14 cellular contexts compared by ENCODE assay signal in genomic region chr10:72008096-72008933, GRCh38. TPM values are rescaled to one million over a fixed set of nuclear protein-coding genes. Genes with fewer than 3 reads are reported as not detected.
DNase-seq lines count a peak whose midpoint lies in the region; ATAC-seq and TF ChIP-seq lines count a peak whose summit lies in the region.
"Had no signal": no experiment of that assay in that cellular context is flagged by ENCODE, and none has a peak within 500 bp of the region (broad histone marks: within the 10 kb centered on the region; RNA-seq: fewer than 3 reads in every experiment).

No MANE protein-coding gene starts in this region.

- no peaks in the 10 kb centered on the region for H4K20me1 ChIP-seq in mammary epithelial cell (ENCODE audit: insufficient read depth, low read length)

- H3K4me3 Mint-ChIP-seq in CD14-positive monocyte: peak overlapping the region in 1 of 2 donors; percentile 6
- H3K4me3 Mint-ChIP-seq: CD8-positive, alpha-beta memory T cell; stimulated activated effector memory CD8-positive, alpha-beta T cell treated with anti-CD3 and anti-CD28 coated beads, Interleukin-12 subunit alpha, Interleukin-12 subunit beta, amount 100 ng/mL, for 72 hours had no signal

- dilution Hi-C loops in mammary epithelial cell (cut with HindIII; ENCODE audit: low sequenced_read_pairs): loop anchor here (5.0 kb wide), 1 partner anchor 69 kb away; no protein-coding TSS in a partner anchor

- no peak overlapping the region for H2AFZ ChIP-seq in mammary epithelial cell (ENCODE audit: low read depth, low read length)

- H3K9me3 ChIP-seq in mammary epithelial cell (replicated peaks; ENCODE audit: insufficient read depth, low read length) (no peaks in the 10 kb centered on the region), lower lobe of right lung (no peaks in the 10 kb centered on the region), stomach smooth muscle (ENCODE audit: control insufficient read depth in 2 of 2, low read length in 2 of 2) (no peaks in the 10 kb centered on the region)

- TF ChIP-seq CTCF in mammary epithelial cell (conservative IDR thresholded peaks at IDR 0.05 in 1 of 2, IDR thresholded peaks at IDR 0.05 in 1 of 2; ENCODE audit: extremely low read depth in 1 of 2, insufficient read depth in 1 of 2, low read depth in 1 of 2, low read length in 2 of 2) (no peak), lower lobe of right lung (IDR thresholded peaks at IDR 0.05) (no peak), CD14-positive monocyte (IDR thresholded peaks at IDR 0.05) (no peak)

- H3K27me3 ChIP-seq in mammary epithelial cell (ENCODE audit: insufficient read depth, low read length) (no peaks in the 10 kb centered on the region), lower lobe of right lung (ENCODE audit: low read depth) (no peaks in the 10 kb centered on the region), stomach smooth muscle (ENCODE audit: control insufficient read depth in 1 of 2, insufficient read depth in 2 of 2, low read length in 2 of 2) (no peaks in the 10 kb centered on the region)

- H3K4me3 ChIP-seq in mammary epithelial cell (replicated peaks in 1 of 3; ENCODE audit: insufficient read depth in 1 of 3, low read depth in 2 of 3, low read length in 3 of 3): no peak overlapping the region
- no peak overlapping the region for H3K4me3 ChIP-seq in lower lobe of right lung
- H3K4me3 ChIP-seq in stomach smooth muscle (ENCODE audit: low read length in 2 of 2): peak overlapping the region in 1 of 2 donors; percentile 52

- intact Hi-C loops in mammary epithelial cell (cut with micrococcal nuclease): loop anchor here (2.0 to 5.0 kb wide), 2 partner anchors 44 to 164 kb away; partner anchors contain the start of gene CHST3
- intact Hi-C loops in lower lobe of right lung (cut with DNase I): no loop called here
- intact Hi-C loops in CD14-positive monocyte (cut with micrococcal nuclease): no loop called here

- peaks cover 0 to 7% (median 2%) of the 10 kb centered on the region in 3 donors for H3K27me3 Mint-ChIP-seq in CD14-positive monocyte (ENCODE audit: low read depth in 3 of 3)

- DNase-seq in HPDE6-E6E7 (ENCODE audit: extremely low spot score) (peak; percentile 42), mammary epithelial cell (peak; percentile 62), lower lobe of right lung (no peak), GM19240 (ENCODE audit: insufficient read length, low spot score) (no peak), NCI-H187 (lab: John Stamatoyannopoulos, UW) (no peak), CD14-positive monocyte (ENCODE audit: low spot score) (no peak)
- DNase-seq in activated CD8-positive, alpha-beta memory T cell treated with anti-CD3 and anti-CD28 coated beads, Interleukin-2, amount 50 U/mL, for 48 hours: no peak
- DNase-seq: CD8-positive, alpha-beta memory T cell; Karpas-422; NCI-H2227 treated with DMSO at 0.1 percent for 48 hours had no signal

- H3K79me2 ChIP-seq in mammary epithelial cell (ENCODE audit: insufficient read depth, low read length): peaks cover 55% of the 10 kb centered on the region

- no peaks in the 10 kb centered on the region for H3K4me1 Mint-ChIP-seq in CD14-positive monocyte
- H3K4me1 Mint-ChIP-seq: CD8-positive, alpha-beta memory T cell; stimulated activated effector memory CD8-positive, alpha-beta T cell treated with anti-CD3 and anti-CD28 coated beads, Interleukin-12 subunit alpha, Interleukin-12 subunit beta, amount 100 ng/mL, for 72 hours had no signal

- peaks cover 18% of the 10 kb centered on the region for H3K36me3 ChIP-seq in mammary epithelial cell (ENCODE audit: insufficient read depth, low read length)
- peaks cover 14% of the 10 kb centered on the region for H3K36me3 ChIP-seq in lower lobe of right lung
- peaks cover 9 to 25% of the 10 kb centered on the region in 2 donors for H3K36me3 ChIP-seq in stomach smooth muscle (ENCODE audit: control insufficient read depth in 2 of 2, insufficient read depth in 2 of 2, low read length in 2 of 2)

- peak overlapping the region; percentile 74 for H3K9ac ChIP-seq in mammary epithelial cell (ENCODE audit: insufficient read depth, low read length)
- peak overlapping the region; percentile 62 to 63 for H3K9ac ChIP-seq in stomach smooth muscle (ENCODE audit: low read length in 2 of 2)

- in situ Hi-C loops in mammary epithelial cell (cut with MboI; ENCODE audit: low sequenced_read_pairs in 2 of 2): no loop called here

- peak overlapping the region; percentile 65 for H3K4me2 ChIP-seq in mammary epithelial cell (ENCODE audit: insufficient read depth, low read depth, low read length)

- peaks cover 0 to 10% (median 6%) of the 10 kb centered on the region in 7 donors for H3K9me3 Mint-ChIP-seq in CD14-positive monocyte
- H3K9me3 Mint-ChIP-seq: activated T-helper 2 cell treated with anti-CD3 and anti-CD28 coated beads, Interferon-gamma antibody, Interleukin-2, Interleukin-4, amounts not matched to agents 10 μg/mL and 5 μg/mL and 100 μg/mL, durations not matched to agents 14 hours and 24 hours and 36 hours; CD8-positive, alpha-beta memory T cell; stimulated activated effector memory CD8-positive, alpha-beta T cell treated with anti-CD3 and anti-CD28 coated beads, Interleukin-12 subunit alpha, Interleukin-12 subunit beta, amount 100 ng/mL, for 72 hours had no signal

- H3K4me1 ChIP-seq in mammary epithelial cell (ENCODE audit: insufficient read depth, low read length) (peaks cover 34% of the 10 kb centered on the region), lower lobe of right lung (peaks cover 36% of the 10 kb centered on the region), stomach smooth muscle (ENCODE audit: control insufficient read depth, insufficient read depth, low read length) (peaks cover 42% of the 10 kb centered on the region)

- peak overlapping the region in 1 of 7 donors; percentile 52 for H3K27ac Mint-ChIP-seq in CD14-positive monocyte
- H3K27ac Mint-ChIP-seq: activated T-helper 2 cell treated with anti-CD3 and anti-CD28 coated beads, Interferon-gamma antibody, Interleukin-2, Interleukin-4, amounts not matched to agents 10 μg/mL and 5 μg/mL and 100 μg/mL, durations not matched to agents 14 hours and 24 hours and 36 hours; CD8-positive, alpha-beta memory T cell; stimulated activated effector memory CD8-positive, alpha-beta T cell treated with anti-CD3 and anti-CD28 coated beads, Interleukin-12 subunit alpha, Interleukin-12 subunit beta, amount 100 ng/mL, for 72 hours had no signal

- WGBS in mammary epithelial cell (ENCODE audit: low coverage, missing lambda C conversion rate): 18% methylated on average over 24 of the region's 56 CpGs

- BruUV-seq in mammary epithelial cell (replicated peaks; lab: Mats Ljungman, UMichigan): no TSS peak

- CTCF ChIA-PET in mammary epithelial cell (lab: Charles Lee; ENCODE audit: low non-redundant PET): no interaction called here

- ATAC-seq in lower lobe of right lung: no peak
- ATAC-seq: activated CD4-positive, CD25-positive, alpha-beta regulatory T cell treated with anti-CD3 and anti-CD28 coated beads, Interleukin-2, amount 50 U/mL, for 24 hours; stimulated activated effector memory CD8-positive, alpha-beta T cell treated with anti-CD3 and anti-CD28 coated beads, Interleukin-12 subunit alpha, Interleukin-12 subunit beta, amount 100 ng/mL, for 72 hours had no signal

- H3K36me3 Mint-ChIP-seq in CD14-positive monocyte: no peaks in the 10 kb centered on the region
- H3K36me3 Mint-ChIP-seq: CD8-positive, alpha-beta memory T cell had no signal

- H3K27ac ChIP-seq in mammary epithelial cell (ENCODE audit: insufficient read depth, low read depth, low read length) (peak overlapping the region; percentile 92), lower lobe of right lung (peak overlapping the region; percentile 86), stomach smooth muscle (ENCODE audit: low read length) (peak overlapping the region; percentile 95)

RNA-seq across cellular contexts. Expression of gene CHST3, which starts 44.1 kb away (rescaled TPM):
- 10 to 100 TPM; 32.4 to 85.0 TPM for total RNA-seq in mammary epithelial cell
- polyA plus RNA-seq in mammary epithelial cell: 18.1 TPM
- polyA minus RNA-seq in mammary epithelial cell: 35.7 TPM
- 12.0 TPM for total RNA-seq in lower lobe of right lung
- not detected for polyA plus RNA-seq in CD14-positive monocyte
- polyA plus RNA-seq: CD8-positive, alpha-beta memory T cell had no signal

Comparison
In these comparisons a context has a peak if more than half of its experiments do, and no peak if none do; other contexts are left out.
1. DNase-seq: peak in HPDE6-E6E7 (single experiment) and mammary epithelial cell (single experiment); none in lower lobe of right lung (single experiment), GM19240 (single experiment), NCI-H187 (0 of 2), activated CD8-positive, alpha-beta memory T cell treated with anti-CD3 and anti-CD28 coated beads, Interleukin-2, amount 50 U/mL, for 48 hours (single experiment) and CD14-positive monocyte (single experiment).
2. Peak in every context shown above with its lines, with median percentiles within 50 percentile points of each other: H3K27ac ChIP-seq.